ENCODE assay signal across 8 cellular contexts in the genomic region with DNA sequence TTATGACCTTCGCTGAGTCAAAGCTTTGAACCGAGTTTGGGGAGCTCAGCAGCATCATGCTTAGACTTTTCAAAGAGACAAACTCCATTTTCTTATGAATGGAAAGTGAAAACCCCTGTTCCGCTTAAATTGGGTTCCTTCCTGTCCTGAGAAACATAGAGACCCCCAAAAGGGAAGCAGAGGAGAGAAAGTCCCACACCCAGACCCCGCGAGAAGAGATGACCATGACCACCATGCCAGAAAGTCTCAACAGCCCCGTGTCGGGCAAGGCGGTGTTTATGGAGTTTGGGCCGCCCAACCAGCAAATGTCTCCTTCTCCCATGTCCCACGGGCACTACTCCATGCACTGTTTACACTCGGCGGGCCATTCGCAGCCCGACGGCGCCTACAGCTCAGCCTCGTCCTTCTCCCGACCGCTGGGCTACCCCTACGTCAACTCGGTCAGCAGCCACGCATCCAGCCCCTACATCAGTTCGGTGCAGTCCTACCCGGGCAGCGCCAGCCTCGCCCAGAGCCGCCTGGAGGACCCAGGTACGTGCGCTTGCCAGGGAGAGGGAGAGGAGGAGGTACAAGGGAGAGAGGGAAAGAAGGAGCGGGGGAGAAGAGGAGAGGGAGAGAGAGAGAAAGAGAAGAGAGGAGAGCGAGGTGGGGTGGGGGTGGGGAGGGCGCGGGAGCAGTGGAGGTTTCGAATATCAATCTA. TPM values are rescaled to one million over a fixed set of nuclear protein-coding genes. Genes with fewer than 3 reads are reported as not detected.
A peak's percentile ranks its signal among the peaks of the same experiment; 100 is the strongest.
DNase-seq lines count a peak whose midpoint lies in the region; ATAC-seq and TF ChIP-seq lines count a peak whose summit lies in the region.

DLX1 (plus strand) TSS at position 48 of the 700 bp plus-strand sequence; CDS start at position 219, 171 bp downstream.

- H3K36me3 Mint-ChIP-seq in activated CD4-positive, alpha-beta T cell treated with anti-CD3 and anti-CD28 coated beads, Interleukin-2, amount 10 ng/mL, durations not matched to agents 7 days and 5 days (ENCODE audit: low read depth), result peaks cover 9% of the 10 kb centered on the region
- H3K36me3 Mint-ChIP-seq in T-helper 2 cell treated with Interferon-gamma antibody and Interleukin-4, amounts not matched to agents 5 μg/mL and 100 μg/mL, for 36 hours (ENCODE audit: low read depth), result peaks cover 3% of the 10 kb centered on the region
- H3K36me3 Mint-ChIP-seq in stimulated activated effector memory CD8-positive, alpha-beta T cell treated with anti-CD3 and anti-CD28 coated beads, Interleukin-12 subunit alpha, Interleukin-12 subunit beta, amount 100 ng/mL, for 72 hours, result peaks cover 46% of the 10 kb centered on the region

- no peaks in the 10 kb centered on the region for H3K9me3 Mint-ChIP-seq in activated CD4-positive, alpha-beta T cell treated with anti-CD3 and anti-CD28 coated beads, Interleukin-2, amount 10 ng/mL, durations not matched to agents 7 days and 5 days
- H3K9me3 Mint-ChIP-seq in T-helper 2 cell treated with Interferon-gamma antibody and Interleukin-4, amounts not matched to agents 5 μg/mL and 100 μg/mL, for 36 hours, result no peaks in the 10 kb centered on the region
- no peaks in the 10 kb centered on the region for H3K9me3 Mint-ChIP-seq in stimulated activated effector memory CD8-positive, alpha-beta T cell treated with anti-CD3 and anti-CD28 coated beads, Interleukin-12 subunit alpha, Interleukin-12 subunit beta, amount 100 ng/mL, for 72 hours

- no peaks in the 10 kb centered on the region for H3K79me2 ChIP-seq in hepatocyte

- peak within 1 kb of the TSS; percentile 55 for H2AFZ ChIP-seq in hepatocyte

- peaks cover 98% of the 10 kb centered on the region for H3K27me3 ChIP-seq in hepatocyte

- WGBS in hepatocyte (ENCODE audit: low lambda C conversion rate, missing lambda C conversion rate), result 2% methylated on average over 29 of the region's 34 CpGs

- CTCF ChIA-PET in activated CD4-positive, alpha-beta T cell treated with anti-CD3 and anti-CD28 coated beads, Interleukin-2, amount 10 ng/mL, durations not matched to agents 7 days and 5 days (lab: Charles Lee), result interaction anchor here (0.6 to 2.7 kb wide), 6 partner anchors 12 to 467 kb away, joined by 3 to 9 read pairs (median 3); partner anchors contain the start of gene DLX2

- peak; percentile 6 for DNase-seq in activated CD4-positive, alpha-beta T cell treated with anti-CD3 and anti-CD28 coated beads, Interleukin-2, amount 10 ng/mL, durations not matched to agents 7 days and 5 days
- DNase-seq in activated CD4-positive, alpha-beta T cell treated with anti-CD3 and anti-CD28 coated beads for 4 hours, result no peak
- no peak for DNase-seq in T-helper 2 cell treated with Interferon-gamma antibody and Interleukin-4, amounts not matched to agents 5 μg/mL and 100 μg/mL, for 36 hours (ENCODE audit: low spot score)
- no peak for DNase-seq in hepatocyte (ENCODE audit: low spot score)
- DNase-seq in stimulated activated effector memory CD8-positive, alpha-beta T cell treated with anti-CD3 and anti-CD28 coated beads, Interleukin-12 subunit alpha, Interleukin-12 subunit beta, amount 100 ng/mL, for 72 hours (ENCODE audit: low spot score in 2 of 2), result peak in 1 of 2 donors; percentile 63
- DNase-seq in ecto neural progenitor cell (ENCODE audit: low spot score), result no peak
- DNase-seq in activated effector memory CD4-positive, alpha-beta T cell treated with Interleukin-2 at 50 U/mL for 16 hours, result no peak

- H3K9me3 ChIP-seq in hepatocyte (ENCODE audit: low read depth), result no peaks in the 10 kb centered on the region

- H3K27me3 Mint-ChIP-seq in activated CD4-positive, alpha-beta T cell treated with anti-CD3 and anti-CD28 coated beads, Interleukin-2, amount 10 ng/mL, durations not matched to agents 7 days and 5 days, result peaks cover 95% of the 10 kb centered on the region
- H3K27me3 Mint-ChIP-seq in T-helper 2 cell treated with Interferon-gamma antibody and Interleukin-4, amounts not matched to agents 5 μg/mL and 100 μg/mL, for 36 hours (ENCODE audit: low read depth), result peaks cover 95% of the 10 kb centered on the region

- H3K4me3 Mint-ChIP-seq in activated CD4-positive, alpha-beta T cell treated with anti-CD3 and anti-CD28 coated beads, Interleukin-2, amount 10 ng/mL, durations not matched to agents 7 days and 5 days, result peak within 1 kb of the TSS; percentile 57
- peak within 1 kb of the TSS; percentile 79 for H3K4me3 Mint-ChIP-seq in T-helper 2 cell treated with Interferon-gamma antibody and Interleukin-4, amounts not matched to agents 5 μg/mL and 100 μg/mL, for 36 hours
- peak within 1 kb of the TSS; percentile 77 for H3K4me3 Mint-ChIP-seq in stimulated activated effector memory CD8-positive, alpha-beta T cell treated with anti-CD3 and anti-CD28 coated beads, Interleukin-12 subunit alpha, Interleukin-12 subunit beta, amount 100 ng/mL, for 72 hours

- no peak for TF ChIP-seq CTCF in hepatocyte (IDR thresholded peaks at IDR 0.05; ENCODE audit: poor library complexity)

- peak within 1 kb of the TSS; percentile 87 for H3K4me2 ChIP-seq in hepatocyte

- H3K27ac ChIP-seq in hepatocyte, result no peak within 1 kb of the TSS

- peaks cover 15% of the 10 kb centered on the region for H3K4me1 ChIP-seq in hepatocyte (ENCODE audit: insufficient read depth)

- H3K36me3 ChIP-seq in hepatocyte (replicated peaks; ENCODE audit: insufficient read depth, low read depth), result no peaks in the 10 kb centered on the region

- peak within 1 kb of the TSS; percentile 8 for H3K4me3 ChIP-seq in hepatocyte

- no peaks in the 10 kb centered on the region for H4K20me1 ChIP-seq in hepatocyte (ENCODE audit: insufficient read depth, poor library complexity, severe bottlenecking)

- POLR2A ChIA-PET in activated CD4-positive, alpha-beta T cell treated with anti-CD3 and anti-CD28 coated beads, Interleukin-2, amount 10 ng/mL, durations not matched to agents 7 days and 5 days (lab: Charles Lee), result no interaction called here

- H3K27ac Mint-ChIP-seq in activated CD4-positive, alpha-beta T cell treated with anti-CD3 and anti-CD28 coated beads, Interleukin-2, amount 10 ng/mL, durations not matched to agents 7 days and 5 days, result peak within 1 kb of the TSS; percentile 71
- peak within 1 kb of the TSS; percentile 75 for H3K27ac Mint-ChIP-seq in T-helper 2 cell treated with Interferon-gamma antibody and Interleukin-4, amounts not matched to agents 5 μg/mL and 100 μg/mL, for 36 hours
- peak within 1 kb of the TSS; percentile 45 for H3K27ac Mint-ChIP-seq in stimulated activated effector memory CD8-positive, alpha-beta T cell treated with anti-CD3 and anti-CD28 coated beads, Interleukin-12 subunit alpha, Interleukin-12 subunit beta, amount 100 ng/mL, for 72 hours

- peak; percentile 13 for ATAC-seq in HG03095 (IDR thresholded peaks at IDR 0.05; ENCODE audit: unreplicated experiment)
- ATAC-seq in stimulated activated effector memory CD8-positive, alpha-beta T cell treated with anti-CD3 and anti-CD28 coated beads, Interleukin-12 subunit alpha, Interleukin-12 subunit beta, amount 100 ng/mL, for 72 hours, result peak; percentile 1

- peaks cover 66% of the 10 kb centered on the region for H3K4me1 Mint-ChIP-seq in activated CD4-positive, alpha-beta T cell treated with anti-CD3 and anti-CD28 coated beads, Interleukin-2, amount 10 ng/mL, durations not matched to agents 7 days and 5 days
- peaks cover 38% of the 10 kb centered on the region for H3K4me1 Mint-ChIP-seq in T-helper 2 cell treated with Interferon-gamma antibody and Interleukin-4, amounts not matched to agents 5 μg/mL and 100 μg/mL, for 36 hours (ENCODE audit: low read depth)
- H3K4me1 Mint-ChIP-seq in stimulated activated effector memory CD8-positive, alpha-beta T cell treated with anti-CD3 and anti-CD28 coated beads, Interleukin-12 subunit alpha, Interleukin-12 subunit beta, amount 100 ng/mL, for 72 hours, result peaks cover 64% of the 10 kb centered on the region

- no peaks in the 10 kb centered on the region for H3K9me2 ChIP-seq in hepatocyte (replicated peaks; ENCODE audit: insufficient read depth)

RNA-seq across cellular contexts. Expression of gene DLX1, which starts in this region (rescaled TPM):
- total RNA-seq in activated CD4-positive, alpha-beta T cell treated with anti-CD3 and anti-CD28 coated beads, Interleukin-2, amount 10 ng/mL, durations not matched to agents 7 days and 5 days, result not detected
- not detected in 2 replicates for total RNA-seq in hepatocyte
- 0.44 TPM in 1 of 2 replicates, not detected in the other for polyA plus RNA-seq in hepatocyte

Comparison
In these comparisons a context has a peak if more than half of its experiments do, and no peak if none do; other contexts are left out.
1. Peak in DNase-seq in activated CD4-positive, alpha-beta T cell treated with anti-CD3 and anti-CD28 coated beads, Interleukin-2, amount 10 ng/mL, durations not matched to agents 7 days and 5 days; RNA of the gene not detected or under 1 TPM.